In the genomic region with DNA sequence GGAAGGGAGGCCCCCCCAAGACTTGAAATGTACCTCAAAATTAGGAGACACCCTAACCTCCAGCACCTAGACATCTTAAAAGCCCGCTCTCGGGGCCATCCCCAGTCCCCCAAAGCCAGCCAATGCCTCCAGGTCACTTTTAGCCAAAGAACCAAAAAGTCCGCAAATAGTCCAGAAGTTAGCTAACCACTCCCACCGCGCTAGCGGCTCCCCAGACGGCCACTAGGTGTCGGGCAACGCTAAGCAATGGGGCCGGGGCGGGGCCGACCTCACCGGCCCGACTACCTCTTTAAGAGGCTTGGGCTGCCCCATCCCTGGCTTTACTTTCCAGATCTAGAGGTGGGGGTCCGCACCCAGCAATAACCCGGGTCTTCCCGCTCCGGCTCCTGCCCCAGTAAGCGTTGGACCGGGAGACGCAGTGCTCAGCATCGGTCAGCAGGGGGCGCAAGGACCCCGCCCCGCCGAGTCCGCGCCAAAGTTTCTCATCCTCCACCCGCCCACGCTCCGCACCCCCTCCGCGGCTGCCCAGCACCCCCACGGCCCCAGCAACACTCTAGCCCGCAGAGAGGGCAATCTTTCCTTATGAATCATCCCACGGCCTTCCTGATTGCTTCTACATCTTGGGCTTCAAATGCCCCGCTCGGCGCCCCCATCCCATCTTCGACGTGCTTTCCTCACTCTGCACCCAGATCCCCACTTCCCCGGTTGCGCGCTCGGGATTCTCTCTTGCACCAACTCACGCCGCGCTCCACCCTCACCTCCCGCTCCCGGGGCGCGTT, we compare ENCODE assay signal across 9 cellular contexts. TPM values are rescaled to one million over a fixed set of nuclear protein-coding genes. Genes with fewer than 3 reads are reported as not detected.
DNase-seq lines count a peak whose midpoint lies in the region; ATAC-seq, FAIRE-seq and TF ChIP-seq lines count a peak whose summit lies in the region.
"Had no signal": no experiment of that assay in that cellular context is flagged by ENCODE, and none has a peak within 500 bp of the region (broad histone marks: within the 10 kb centered on the region; RNA-seq: fewer than 3 reads in every experiment).

No MANE protein-coding gene starts in this region.

- peaks cover 86% of the 10 kb centered on the region for H3K79me2 ChIP-seq in GM23248 (ENCODE audit: insufficient read depth)

- H3K9me3 Mint-ChIP-seq in T-helper 1 cell treated with Interleukin-12 subunit alpha and Interleukin-12 subunit beta and Interleukin-4 antibody, amounts not matched to agents 30 μg/mL and 1 μg/mL, for 36 hours, result no peaks in the 10 kb centered on the region

- intact Hi-C loops in psoas muscle (cut with DNase I), result loop anchor here (1.0 to 2.0 kb wide), 4 partner anchors 70 to 97 kb away; no protein-coding TSS in a partner anchor

- ATAC-seq in psoas muscle, result peak; percentile 83 to 93 (median 86)

- no peaks in the 10 kb centered on the region for H3K27me3 ChIP-seq in GM23248 (replicated peaks; ENCODE audit: insufficient read depth)
- no peaks in the 10 kb centered on the region for H3K27me3 ChIP-seq in right atrium auricular region
- H3K27me3 ChIP-seq in psoas muscle (ENCODE audit: insufficient read depth in 3 of 3, low read length in 2 of 3), result peaks cover 0 to 33% (median 0%) of the 10 kb centered on the region in 3 donors

- no peak overlapping the region for H2AFZ ChIP-seq in GM23248

- H3K4me2 ChIP-seq in GM23248 (ENCODE audit: unreplicated experiment), result peak overlapping the region; percentile 94

- DNase-seq in D721Med (ENCODE audit: insufficient read length, low spot score) (peak; percentile 90), GM23248 (peak; percentile 94), NCI-H1092 (lab: John Stamatoyannopoulos, UW) (peak; percentile 60), amniotic stem cell (lab: John Stamatoyannopoulos, UW) (peak; percentile 89), right atrium auricular region (ENCODE audit: low spot score) (peak; percentile 92), psoas muscle (peak; percentile 88 to 93), urothelium cell line (ENCODE audit: low spot score) (peak; percentile 85)

- TF ChIP-seq CTCF in D721Med (IDR thresholded peaks at IDR 0.05; ENCODE audit: insufficient read depth, missing control alignments) (peak; percentile 17), right atrium auricular region (IDR thresholded peaks at IDR 0.05) (peak; percentile 100), psoas muscle (IDR thresholded peaks at IDR 0.05) (peak; percentile 100)

- H3K4me3 Mint-ChIP-seq in T-helper 1 cell treated with Interleukin-12 subunit alpha and Interleukin-12 subunit beta and Interleukin-4 antibody, amounts not matched to agents 30 μg/mL and 1 μg/mL, for 36 hours, result peak overlapping the region; percentile 77

- no peaks in the 10 kb centered on the region for H3K9me2 ChIP-seq in GM23248 (ENCODE audit: insufficient read depth)

- H3F3A ChIP-seq in GM23248 (ENCODE audit: insufficient read depth), result peaks cover 68% of the 10 kb centered on the region

- no peaks in the 10 kb centered on the region for H4K20me1 ChIP-seq in GM23248 (ENCODE audit: insufficient read depth)

- no peaks in the 10 kb centered on the region for H3K36me3 Mint-ChIP-seq in T-helper 1 cell treated with Interleukin-12 subunit alpha and Interleukin-12 subunit beta and Interleukin-4 antibody, amounts not matched to agents 30 μg/mL and 1 μg/mL, for 36 hours (ENCODE audit: low read depth)

- H3K27ac ChIP-seq in GM23248 (peak overlapping the region; percentile 100), right atrium auricular region (peak overlapping the region; percentile 79 to 93), psoas muscle (peak overlapping the region; percentile 67)

- H3K36me3 ChIP-seq in GM23248 (ENCODE audit: low read depth), result peaks cover 48% of the 10 kb centered on the region
- peaks cover 37% of the 10 kb centered on the region for H3K36me3 ChIP-seq in right atrium auricular region
- no peaks in the 10 kb centered on the region for H3K36me3 ChIP-seq in psoas muscle (ENCODE audit: insufficient read depth in 1 of 2, low read depth in 1 of 2)

- H3K27ac Mint-ChIP-seq in T-helper 1 cell treated with Interleukin-12 subunit alpha and Interleukin-12 subunit beta and Interleukin-4 antibody, amounts not matched to agents 30 μg/mL and 1 μg/mL, for 36 hours, result peak overlapping the region; percentile 1

- peak overlapping the region; percentile 100 for H3K9ac ChIP-seq in GM23248

- 1% methylated on average over 29 to 50 of the region's 52 CpGs for WGBS in GM23248 (ENCODE audit: low coverage in 1 of 2, low lambda C conversion rate in 2 of 2, missing lambda C conversion rate in 2 of 2), 2 experiments
- WGBS in psoas muscle, 3 donors, result 0 to 1% (median 1%) methylated on average over 51 to 52 of the region's 52 CpGs

- in situ Hi-C loops in GM23248 (cut with MboI), result no loop called here

- H3K4me3 ChIP-seq in GM23248 (peak overlapping the region; percentile 99), right atrium auricular region (peak overlapping the region; percentile 34 to 54), psoas muscle (peak overlapping the region; percentile 58)

- H3K4me1 Mint-ChIP-seq in T-helper 1 cell treated with Interleukin-12 subunit alpha and Interleukin-12 subunit beta and Interleukin-4 antibody, amounts not matched to agents 30 μg/mL and 1 μg/mL, for 36 hours (ENCODE audit: low read depth), result peaks cover 19% of the 10 kb centered on the region

- H3K9me3 ChIP-seq in GM23248 (ENCODE audit: low read depth) (no peaks in the 10 kb centered on the region), right atrium auricular region (no peaks in the 10 kb centered on the region), psoas muscle (no peaks in the 10 kb centered on the region)

- H3K27me3 Mint-ChIP-seq in T-helper 1 cell treated with Interleukin-12 subunit alpha and Interleukin-12 subunit beta and Interleukin-4 antibody, amounts not matched to agents 30 μg/mL and 1 μg/mL, for 36 hours (ENCODE audit: low read depth), result peaks cover 68% of the 10 kb centered on the region

- FAIRE-seq in D721Med (lab: Jason Lieb, UNC), result no peak
- FAIRE-seq in urothelium cell line (lab: Jason Lieb, UNC), result peak; percentile 17
- FAIRE-seq: islet of Langerhans had no signal

- H3K4me1 ChIP-seq in GM23248 (ENCODE audit: insufficient read depth), result peaks cover 61% of the 10 kb centered on the region
- peaks cover 0 to 41% of the 10 kb centered on the region in 2 donors for H3K4me1 ChIP-seq in right atrium auricular region
- H3K4me1 ChIP-seq in psoas muscle, result peaks cover 7% of the 10 kb centered on the region

RNA-seq across cellular contexts. Expression of a gene that starts 0.8 kb away (rescaled TPM):
- 6,472 and 7,860 TPM in 2 replicates for total RNA-seq in GM23248 (2014; rRNA removed; shearing (Covaris generic))
- polyA plus RNA-seq in GM23248 (2016; fragmentation: Nextera tagmentation; extraction: Ambion mirVana) (15,283 and 15,653 TPM in 2 replicates), psoas muscle (1 to 10 TPM; 2.3 to 5.4 (median 3.3) TPM)
- total RNA-seq in right atrium auricular region (100 to 1,000 TPM in 1 of 2 donors, 10 to 100 TPM in 1; 19.8 to 180 TPM), psoas muscle (10 to 100 TPM; 10.2 to 46.6 (median 18.7) TPM)

RNA-seq across cellular contexts. Expression of a gene that starts 34.8 kb away (rescaled TPM):
- 1.6 TPM in 1 of 2 replicates, not detected in the other for total RNA-seq in GM23248 (2014; rRNA removed; shearing (Covaris generic))
- 1.4 and 1.8 TPM in 2 replicates for polyA plus RNA-seq in GM23248 (2016; fragmentation: Nextera tagmentation; extraction: Ambion mirVana)
- 100 to 1,000 TPM; 120 to 207 TPM for total RNA-seq in right atrium auricular region
- total RNA-seq in psoas muscle, result 100 to 1,000 TPM; 245 to 291 (median 266) TPM
- 100 to 1,000 TPM; 120 to 254 (median 151) TPM for polyA plus RNA-seq in psoas muscle

RNA-seq across cellular contexts. Expression of a gene that starts 50.2 kb away (rescaled TPM):
- 62.0 and 69.4 TPM in 2 replicates for total RNA-seq in GM23248 (2014; rRNA removed; shearing (Covaris generic))
- polyA plus RNA-seq in GM23248 (2016; fragmentation: Nextera tagmentation; extraction: Ambion mirVana) (2.3 and 3.2 TPM in 2 replicates), psoas muscle (10 to 100 TPM in 2 of 3 donors, 1 to 10 TPM in 1; 7.0 to 11.3 (median 11.0) TPM)
- total RNA-seq in right atrium auricular region (10 to 100 TPM; 16.9 to 24.2 TPM), psoas muscle (10 to 100 TPM; 15.1 to 26.5 (median 18.4) TPM)

Comparison
In these comparisons a context has a peak if more than half of its experiments do, and no peak if none do; other contexts are left out.
1. Peak in every context shown above with its lines: DNase-seq, ATAC-seq, H3K4me3 ChIP-seq and H3K27ac ChIP-seq.
2. CTCF ChIP-seq: peak in every context shown above with its lines; median percentile 100 in right atrium auricular region; 100 in psoas muscle; 17 in D721Med.
3. H3K4me3 ChIP-seq: peak in every context shown above with its lines; median percentile 99 in GM23248; 58 in psoas muscle; 44 in right atrium auricular region.
4. RNA of a gene that starts 0.8 kb away (total RNA-seq): 6,472 to 7,860 TPM in GM23248; 19.8 to 180 TPM in right atrium auricular region and 10.2 to 46.6 TPM in psoas muscle; every median in the first group is over 10 times any median in the second.
5. RNA of a gene that starts 34.8 kb away (total RNA-seq): 245 to 291 TPM in psoas muscle and 120 to 207 TPM in right atrium auricular region; 1.6 TPM in GM23248; every median in the first group is over 10 times any median in the second.